Comparison of ENCODE assay signal across 26 cellular contexts in genomic region chr14:93811611-93812010, GRCh38. TPM values are rescaled to one million over a fixed set of nuclear protein-coding genes. Genes with fewer than 3 reads are reported as not detected.
DNase-seq lines count a peak whose midpoint lies in the region; ATAC-seq, FAIRE-seq and TF ChIP-seq lines count a peak whose summit lies in the region.
"Had no signal": no experiment of that assay in that cellular context is flagged by ENCODE, and none has a peak within 500 bp of the region (broad histone marks: within the 10 kb centered on the region; RNA-seq: fewer than 3 reads in every experiment).

No MANE protein-coding gene starts in this region.

- peaks cover 27% of the 10 kb centered on the region for H3K27me3 Mint-ChIP-seq in activated CD8-positive, alpha-beta memory T cell treated with anti-CD3 and anti-CD28 coated beads, Interleukin-2, amount 10 ng/mL, durations not matched to agents 7 days and 5 days
- peaks cover 20% of the 10 kb centered on the region for H3K27me3 Mint-ChIP-seq in activated T-helper 17 cell treated with anti-CD3 and anti-CD28 coated beads, Interleukin-2, amount 50 U/mL, for 72 hours
- H3K27me3 Mint-ChIP-seq in stimulated activated memory B cell treated with anti-CD40 and anti-IgM and Interleukin-4, amounts not matched to agents 10 μg/mL and 1 μg/mL and 100 μg/mL, for 72 hours = peaks cover 9% of the 10 kb centered on the region

- H3K4me1 ChIP-seq in left ventricle myocardium inferior = no peaks in the 10 kb centered on the region
- H3K4me1 ChIP-seq: A549; BE2C; BLaER1 treated with 17β-estradiol and CSF1 and Interleukin-3, amounts not matched to agents 10 nM and 100 nM had no signal

- H3K9me3 ChIP-seq in left ventricle myocardium inferior (replicated peaks) = peaks cover 53% of the 10 kb centered on the region
- H3K9me3 ChIP-seq: BE2C had no signal

- peaks cover 16% of the 10 kb centered on the region for H3K27me3 ChIP-seq in left ventricle myocardium inferior (ENCODE audit: low read depth)
- H3K27me3 ChIP-seq: BLaER1 treated with 17β-estradiol and CSF1 and Interleukin-3, amounts not matched to agents 10 nM and 100 nM had no signal

- ATAC-seq in activated CD8-positive, alpha-beta memory T cell treated with anti-CD3 and anti-CD28 coated beads, Interleukin-2, amount 10 ng/mL, durations not matched to agents 7 days and 5 days = peak; percentile 66
- peak; percentile 55 for ATAC-seq in GM19351 (IDR thresholded peaks at IDR 0.05; ENCODE audit: unreplicated experiment)
- peak; percentile 72 for ATAC-seq in activated T-helper 17 cell treated with anti-CD3 and anti-CD28 coated beads, Interleukin-2, amount 50 U/mL, for 72 hours (replicated peaks)
- peak; percentile 62 for ATAC-seq in stimulated activated memory B cell treated with anti-CD40 and anti-IgM and Interleukin-4, amounts not matched to agents 10 μg/mL and 1 μg/mL and 100 μg/mL, for 72 hours
- ATAC-seq: A549, GM12878, GM23338, HCT116 had no signal

- H3K27ac ChIP-seq in left ventricle myocardium inferior (replicated peaks) = no peak overlapping the region
- H3K27ac ChIP-seq: A549; BLaER1 treated with 17β-estradiol and CSF1 and Interleukin-3, amounts not matched to agents 10 nM and 100 nM had no signal

- no peak for TF ChIP-seq CTCF in left ventricle myocardium inferior (IDR thresholded peaks at IDR 0.05; ENCODE audit: borderline replicate concordance)

- peaks cover 31% of the 10 kb centered on the region for H3K4me1 Mint-ChIP-seq in activated CD8-positive, alpha-beta memory T cell treated with anti-CD3 and anti-CD28 coated beads, Interleukin-2, amount 10 ng/mL, durations not matched to agents 7 days and 5 days
- peaks cover 5% of the 10 kb centered on the region for H3K4me1 Mint-ChIP-seq in activated T-helper 17 cell treated with anti-CD3 and anti-CD28 coated beads, Interleukin-2, amount 50 U/mL, for 72 hours
- H3K4me1 Mint-ChIP-seq in stimulated activated memory B cell treated with anti-CD40 and anti-IgM and Interleukin-4, amounts not matched to agents 10 μg/mL and 1 μg/mL and 100 μg/mL, for 72 hours = peaks cover 14% of the 10 kb centered on the region
- H3K4me1 Mint-ChIP-seq: CD14-positive monocyte, GM23338, H9 had no signal

- H3K4me3 Mint-ChIP-seq in activated CD8-positive, alpha-beta memory T cell treated with anti-CD3 and anti-CD28 coated beads, Interleukin-2, amount 10 ng/mL, durations not matched to agents 7 days and 5 days = no peak overlapping the region
- no peak overlapping the region for H3K4me3 Mint-ChIP-seq in activated T-helper 17 cell treated with anti-CD3 and anti-CD28 coated beads, Interleukin-2, amount 50 U/mL, for 72 hours
- H3K4me3 Mint-ChIP-seq in stimulated activated memory B cell treated with anti-CD40 and anti-IgM and Interleukin-4, amounts not matched to agents 10 μg/mL and 1 μg/mL and 100 μg/mL, for 72 hours = no peak overlapping the region
- H3K4me3 Mint-ChIP-seq: CD14-positive monocyte; CD4-positive, alpha-beta memory T cell; GM23338; H9 had no signal

- H3K4me3 ChIP-seq in left ventricle myocardium inferior = no peak overlapping the region
- H3K4me3 ChIP-seq: A549; BLaER1 treated with 17β-estradiol and CSF1 and Interleukin-3, amounts not matched to agents 10 nM and 100 nM; GM12878; GM23338 had no signal

- H3K36me3 ChIP-seq in left ventricle myocardium inferior = no peaks in the 10 kb centered on the region
- H3K36me3 ChIP-seq: BE2C; BLaER1 treated with 17β-estradiol and CSF1 and Interleukin-3, amounts not matched to agents 10 nM and 100 nM had no signal

- no peak overlapping the region for H3K27ac Mint-ChIP-seq in activated CD8-positive, alpha-beta memory T cell treated with anti-CD3 and anti-CD28 coated beads, Interleukin-2, amount 10 ng/mL, durations not matched to agents 7 days and 5 days
- H3K27ac Mint-ChIP-seq in activated T-helper 17 cell treated with anti-CD3 and anti-CD28 coated beads, Interleukin-2, amount 50 U/mL, for 72 hours = peak overlapping the region; percentile 50
- H3K27ac Mint-ChIP-seq in stimulated activated memory B cell treated with anti-CD40 and anti-IgM and Interleukin-4, amounts not matched to agents 10 μg/mL and 1 μg/mL and 100 μg/mL, for 72 hours = no peak overlapping the region
- H3K27ac Mint-ChIP-seq: CD14-positive monocyte; CD4-positive, alpha-beta memory T cell; GM23338; H9 had no signal

- CTCF ChIA-PET in activated CD8-positive, alpha-beta memory T cell treated with anti-CD3 and anti-CD28 coated beads, Interleukin-2, amount 10 ng/mL, durations not matched to agents 7 days and 5 days (lab: Charles Lee) = no interaction called here

- FAIRE-seq in frontal cortex (lab: Jason Lieb, UNC) = no peak
- FAIRE-seq: A549, G401.6, GM12878, GM19239 had no signal

- H3K36me3 Mint-ChIP-seq in activated CD8-positive, alpha-beta memory T cell treated with anti-CD3 and anti-CD28 coated beads, Interleukin-2, amount 10 ng/mL, durations not matched to agents 7 days and 5 days = peaks cover 6% of the 10 kb centered on the region
- no peaks in the 10 kb centered on the region for H3K36me3 Mint-ChIP-seq in activated T-helper 17 cell treated with anti-CD3 and anti-CD28 coated beads, Interleukin-2, amount 50 U/mL, for 72 hours (ENCODE audit: low read depth)
- H3K36me3 Mint-ChIP-seq in stimulated activated memory B cell treated with anti-CD40 and anti-IgM and Interleukin-4, amounts not matched to agents 10 μg/mL and 1 μg/mL and 100 μg/mL, for 72 hours = no peaks in the 10 kb centered on the region
- H3K36me3 Mint-ChIP-seq: CD14-positive monocyte; CD4-positive, alpha-beta memory T cell had no signal

- H3K9me3 Mint-ChIP-seq in activated CD8-positive, alpha-beta memory T cell treated with anti-CD3 and anti-CD28 coated beads, Interleukin-2, amount 10 ng/mL, durations not matched to agents 7 days and 5 days (ENCODE audit: low read depth) = peaks cover 11% of the 10 kb centered on the region
- peaks cover 12% of the 10 kb centered on the region for H3K9me3 Mint-ChIP-seq in activated T-helper 17 cell treated with anti-CD3 and anti-CD28 coated beads, Interleukin-2, amount 50 U/mL, for 72 hours
- peaks cover 19% of the 10 kb centered on the region for H3K9me3 Mint-ChIP-seq in stimulated activated memory B cell treated with anti-CD40 and anti-IgM and Interleukin-4, amounts not matched to agents 10 μg/mL and 1 μg/mL and 100 μg/mL, for 72 hours

- no peak for DNase-seq in activated CD8-positive, alpha-beta memory T cell treated with anti-CD3 and anti-CD28 coated beads, Interleukin-2, amount 10 ng/mL, durations not matched to agents 7 days and 5 days
- no peak for DNase-seq in activated CD8-positive, alpha-beta memory T cell treated with anti-CD3 and anti-CD28 coated beads, Interleukin-2, amount 50 U/mL, for 48 hours
- DNase-seq in left ventricle myocardium inferior (no peak), frontal cortex (ENCODE audit: low spot score in 2 of 2) (no peak)
- DNase-seq in NK-92 treated with Interleukin-12 subunit alpha and Interleukin-12 subunit beta, amount 100 ng/mL, for 24 hours (lab: John Stamatoyannopoulos, UW) = no peak
- DNase-seq: 8988T; ACHN; AML-193; BE2C; Calu3; CD4-positive, alpha-beta memory T cell; COR-L47; DMS53; DMS79 treated with DMSO at 0.1 percent for 48 hours; H9 had no signal

- intact Hi-C loops in left ventricle myocardium inferior (cut with micrococcal nuclease) = no loop called here

RNA-seq across cellular contexts. Expression of gene PRIMA1, which starts 23.3 kb away (rescaled TPM):
- total RNA-seq in activated CD8-positive, alpha-beta memory T cell treated with anti-CD3 and anti-CD28 coated beads, Interleukin-2, amount 10 ng/mL, durations not matched to agents 7 days and 5 days = not detected
- not detected for total RNA-seq in activated T-helper 17 cell treated with anti-CD3 and anti-CD28 coated beads, Interleukin-2, amount 50 U/mL, for 72 hours
- 7.3 TPM for total RNA-seq in left ventricle myocardium inferior
- total RNA-seq in frontal cortex = under 0.01 TPM
- total RNA-seq: Calu3; CD4-positive, alpha-beta memory T cell; GM12878 had no signal
